ENCODE assay signal across 33 cellular contexts in genomic region chr14:50575769-50576168, GRCh38.
"Had no signal": no experiment of that assay in that cellular context is flagged by ENCODE, and none has a peak within 500 bp of the region (broad histone marks: within the 10 kb centered on the region; RNA-seq: fewer than 3 reads in every experiment).

No MANE protein-coding gene starts in this region.

- H3K4me3 ChIP-seq: MG63 had no signal

- H3K27me3 ChIP-seq: MG63 had no signal

- H3K9me3 ChIP-seq: MG63 had no signal

- DNase-seq: Karpas-422, Kasumi-1, MG63, MM.1S, MV-4-11, NCI-H1048, NCI-H1092, NCI-H1092 treated with DMSO at 0.1 percent for 48 hours, NCI-H1105, NCI-H1105 treated with DMSO at 0.1 percent for 48 hours, NCI-H1417, NCI-H1417 treated with DMSO at 0.1 percent for 48 hours, NCI-H1436, NCI-H1436 treated with DMSO at 0.1 percent for 48 hours, NCI-H146, NCI-H1694, NCI-H1694 treated with DMSO at 0.1 percent for 48 hours, NCI-H187, NCI-H187 treated with DMSO at 0.1 percent for 48 hours, NCI-H2029, NCI-H2029 treated with DMSO at 0.1 percent for 48 hours, NCI-H2081, NCI-H2081 treated with DMSO at 0.1 percent for 48 hours, NCI-H2107, NCI-H2171, NCI-H2171 treated with DMSO at 0.1 percent for 48 hours, NCI-H2227 treated with DMSO at 0.1 percent for 48 hours, NCI-H226, NCI-H345, NCI-H446, NCI-H446 treated with DMSO at 0.1 percent for 48 hours, NCI-H510A, NCI-H510A treated with DMSO at 0.1 percent for 48 hours had no signal

- H3K36me3 ChIP-seq: MG63 had no signal
